In the genomic region with DNA sequence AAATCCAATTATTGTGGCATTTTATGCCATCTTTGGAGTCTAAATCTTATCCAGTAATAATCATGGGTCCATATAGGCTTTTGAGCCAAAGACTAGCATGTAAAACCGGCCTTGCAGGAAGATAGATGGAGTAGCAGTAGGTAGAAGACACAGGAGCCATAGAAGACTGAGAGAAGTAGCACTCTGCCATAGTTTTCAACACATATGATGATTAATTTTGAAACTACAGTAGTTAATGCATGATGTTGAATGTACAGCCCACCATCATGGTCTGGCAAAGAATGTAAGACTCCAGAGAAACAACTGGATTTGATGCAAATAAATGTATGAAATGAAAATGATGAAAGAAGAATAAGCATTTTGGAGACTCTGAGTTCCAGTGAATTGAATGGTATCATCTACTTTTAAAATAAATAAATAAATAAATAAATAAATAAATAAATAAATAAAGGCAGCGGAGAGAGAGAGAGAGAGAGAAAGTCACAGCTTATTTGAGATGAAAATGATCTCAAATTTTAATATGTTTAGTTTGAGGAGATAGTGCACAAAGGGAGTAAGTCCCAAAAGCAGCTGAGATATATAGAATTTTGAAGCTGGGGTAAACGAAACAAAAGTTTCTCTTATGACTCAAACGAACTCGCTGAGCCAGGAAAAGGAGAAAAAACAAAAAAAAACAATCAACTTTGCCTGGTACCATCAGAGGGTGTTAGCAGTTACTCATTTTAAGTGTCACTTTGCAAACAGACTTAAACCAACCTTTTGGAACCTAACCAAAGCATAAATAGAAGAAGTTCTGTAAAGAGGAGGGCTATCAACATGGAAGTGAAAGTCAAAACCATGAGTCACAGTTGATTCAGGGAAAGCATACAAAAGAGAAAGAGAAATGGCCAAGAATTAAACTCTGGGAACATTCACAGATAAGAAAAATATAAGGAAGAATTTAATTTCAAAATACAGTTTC, we compare ENCODE assay signal across 7 cellular contexts.
DNase-seq lines count a peak whose midpoint lies in the region; ATAC-seq and TF ChIP-seq lines count a peak whose summit lies in the region.

No MANE protein-coding gene starts in this region.

- H3K36me3 ChIP-seq in esophagus squamous epithelium: no peaks in the 10 kb centered on the region

- TF ChIP-seq POLR2A in esophagus squamous epithelium (IDR thresholded peaks at IDR 0.05): no peak

- peak overlapping the region in 3 of 4 donors; percentile 33 to 49 (median 47) for H3K27ac ChIP-seq in esophagus squamous epithelium

- ATAC-seq in GM18868 (IDR thresholded peaks at IDR 0.05; ENCODE audit: unreplicated experiment) (peak; percentile 98), HG02884 (IDR thresholded peaks at IDR 0.05; ENCODE audit: unreplicated experiment) (peak; percentile 97)

- peaks cover 0 to 18% (median 0%) of the 10 kb centered on the region in 3 donors for H3K4me1 ChIP-seq in esophagus squamous epithelium

- WGBS in esophagus squamous epithelium, 2 donors: 30 to 31% methylated on average over 5 of the region's 5 CpGs

- intact Hi-C loops in esophagus squamous epithelium (cut with DNase I): no loop called here

- H3K9me3 ChIP-seq in esophagus squamous epithelium: no peaks in the 10 kb centered on the region

- H3K27me3 ChIP-seq in esophagus squamous epithelium: no peaks in the 10 kb centered on the region

- H3K4me3 ChIP-seq in esophagus squamous epithelium (peak overlapping the region; percentile 19 to 57 (median 30)), retinal pigment epithelial cell (ENCODE audit: low read length) (peak overlapping the region; percentile 2)

- TF ChIP-seq CTCF in esophagus squamous epithelium (IDR thresholded peaks at IDR 0.05) (no peak), retinal pigment epithelial cell (conservative IDR thresholded peaks at IDR 0.05; ENCODE audit: low read depth, low read length) (no peak)

- DNase-seq in NCI-H748 treated with DMSO at 0.1 percent for 48 hours (lab: John Stamatoyannopoulos, UW): peak; percentile 18
- no peak for DNase-seq in esophagus squamous epithelium (lab: John Stamatoyannopoulos, UW)
- peak; percentile 86 for DNase-seq in retinal pigment epithelial cell (ENCODE audit: low read depth)
- DNase-seq in stimulated activated naive CD4-positive, alpha-beta T cell (lab: John Stamatoyannopoulos, UW): no peak
- DNase-seq in effector CD8-positive, alpha-beta T cell (lab: John Stamatoyannopoulos, UW): no peak

Comparison
In these comparisons a context has a peak if more than half of its experiments do, and no peak if none do; other contexts are left out.
1. DNase-seq: peak in NCI-H748 treated with DMSO at 0.1 percent for 48 hours (single experiment) and retinal pigment epithelial cell (single experiment); none in esophagus squamous epithelium (single experiment), stimulated activated naive CD4-positive, alpha-beta T cell (0 of 6) and effector CD8-positive, alpha-beta T cell (single experiment).